ENCODE assay signal across 1 cellular context in genomic region chr12:6723607-6724408, GRCh38.
TF ChIP-seq lines count a peak whose summit lies in the region.

Gene COPS7A, plus strand, starts transcription at chr12:6724046. Its CDS starts 611 bp downstream, at chr12:6724657.

TF ChIP-seq in K562, 482 proteins besides CTCF, POLR2A, EP300 and RAD21 (continued from another document and continues in another):
- TF ChIP-seq HDAC3 (IDR thresholded peaks at IDR 0.05; ENCODE audit: borderline replicate concordance, partially characterized antibody) (no peak), SMAD4 (CRISPR knock-in tag; conservative IDR thresholded peaks at IDR 0.05) (peak; percentile 68; the same call in 1 of the 2 replicates), ZBTB2 (IDR thresholded peaks at IDR 0.05) (0 out of 2 replicates have a peak, but pooled peaks have one; percentile 46), ZNF740 (CRISPR knock-in tag; IDR thresholded peaks at IDR 0.05) (0 out of 2 replicates have a peak, but pooled peaks have one; percentile 58), ZNF740 (tag; IDR thresholded peaks at IDR 0.05) (peak in 1 of 2 experiments; percentile 66; a peak in 2 of 4 replicates), ZNF3 (CRISPR knock-in tag; IDR thresholded peaks at IDR 0.05) (no peak), CUX1 (CRISPR knock-in tag; IDR thresholded peaks at IDR 0.05) (no peak), CBX3 (IDR thresholded peaks at IDR 0.05; ENCODE audit: borderline replicate concordance in 1 of 2, low read length in 2 of 2) (peak in 1 of 2 experiments; percentile 82; a peak in 2 of 3 replicates), SIN3A (IDR thresholded peaks at IDR 0.05; ENCODE audit: borderline replicate concordance in 2 of 2, control insufficient read depth in 1 of 2, low read depth in 2 of 2, low read length in 2 of 2) (peak; percentile 43 to 79; a peak in 1 of 4 replicates), ID3 (CRISPR knock-in tag; IDR thresholded peaks at IDR 0.05) (no peak), ID3 (tag; IDR thresholded peaks at IDR 0.05) (no peak), ZBTB12 (CRISPR knock-in tag; IDR thresholded peaks at IDR 0.05) (peak; percentile 83), ZBTB40 (IDR thresholded peaks at IDR 0.05) (peak; percentile 100), ZBTB40 (CRISPR knock-in tag; IDR thresholded peaks at IDR 0.05) (peak; percentile 98), ZNF75A (CRISPR knock-in tag; IDR thresholded peaks at IDR 0.05) (no peak), MAFK (IDR thresholded peaks at IDR 0.05; ENCODE audit: low read length) (no peak), KAT7 (CRISPR knock-in tag; IDR thresholded peaks at IDR 0.05; ENCODE audit: borderline replicate concordance) (peak; percentile 76; the same call in 1 of the 2 replicates), STAT5B (CRISPR knock-in tag; IDR thresholded peaks at IDR 0.05) (no peak), C11orf30 (IDR thresholded peaks at IDR 0.05; ENCODE audit: low read depth) (peak; percentile 81), TSC22D4 (tag; IDR thresholded peaks at IDR 0.05) (no peak), POLR2B (IDR thresholded peaks at IDR 0.05; ENCODE audit: low read depth, partially characterized antibody) (peak; percentile 63), SNIP1 (IDR thresholded peaks at IDR 0.05; ENCODE audit: low read depth) (peak; percentile 89), CREB3L1 (IDR thresholded peaks at IDR 0.05; ENCODE audit: borderline replicate concordance, low read depth) (peak; percentile 98), ZBTB7A (IDR thresholded peaks at IDR 0.05; ENCODE audit: borderline replicate concordance, control insufficient read depth, low read depth, low read length) (peak; percentile 46; the same call in 1 of the 2 replicates), GTF2E2 (tag; IDR thresholded peaks at IDR 0.05) (peak; percentile 75; the same call in 1 of the 2 replicates), USF1 (CRISPR knock-in tag; IDR thresholded peaks at IDR 0.05) (peak; percentile 95), PHF20 (IDR thresholded peaks at IDR 0.05; ENCODE audit: partially characterized antibody) (peak; percentile 84), CTCFL (IDR thresholded peaks at IDR 0.05; ENCODE audit: borderline replicate concordance, insufficient read depth, low read depth, low read length, poor library complexity, severe bottlenecking) (peak; percentile 92), CBX1 (IDR thresholded peaks at IDR 0.05; ENCODE audit: low read depth) (peak; percentile 69; the same call in 1 of the 2 replicates), SP1 (CRISPR knock-in tag; IDR thresholded peaks at IDR 0.05) (peak; percentile 93)
